15 cellular contexts compared by ENCODE assay signal in genomic region chr7:95917622-95918021, GRCh38.
DNase-seq lines count a peak whose midpoint lies in the region; ATAC-seq and TF ChIP-seq lines count a peak whose summit lies in the region.
"Had no signal": no experiment of that assay in that cellular context is flagged by ENCODE, and none has a peak within 500 bp of the region (broad histone marks: within the 10 kb centered on the region; RNA-seq: fewer than 3 reads in every experiment).

No MANE protein-coding gene starts in this region.

- H3K27me3 Mint-ChIP-seq in Calu3 (ENCODE audit: unreplicated experiment): peaks cover 15% of the 10 kb centered on the region
- peaks cover 2% of the 10 kb centered on the region for H3K27me3 Mint-ChIP-seq in glutamatergic neuron (ENCODE audit: unreplicated experiment)
- H3K27me3 Mint-ChIP-seq in nephron progenitor cell (ENCODE audit: low read depth, poor library complexity): peaks cover 27% of the 10 kb centered on the region

- H3K4me3 Mint-ChIP-seq in Calu3 (ENCODE audit: low read depth, unreplicated experiment) (peak overlapping the region; percentile 28), glutamatergic neuron (ENCODE audit: unreplicated experiment) (no peak overlapping the region), nephron progenitor cell (no peak overlapping the region)
- H3K4me3 Mint-ChIP-seq: CD14-positive monocyte, H9, IgD-negative memory B cell had no signal

- ATAC-seq in HG03039 (IDR thresholded peaks at IDR 0.05; ENCODE audit: unreplicated experiment) (no peak), GM18502 (IDR thresholded peaks at IDR 0.05; ENCODE audit: poor library complexity, unreplicated experiment) (no peak), HG03432 (IDR thresholded peaks at IDR 0.05; ENCODE audit: unreplicated experiment) (no peak)

- BruUV-seq in Calu3 (replicated peaks; lab: Mats Ljungman, UMichigan): no TSS peak

- no peaks in the 10 kb centered on the region for H3K9me3 Mint-ChIP-seq in Calu3 (ENCODE audit: low read depth, unreplicated experiment)
- H3K9me3 Mint-ChIP-seq in glutamatergic neuron (ENCODE audit: unreplicated experiment): no peaks in the 10 kb centered on the region
- H3K9me3 Mint-ChIP-seq in nephron progenitor cell: no peaks in the 10 kb centered on the region
- H3K9me3 Mint-ChIP-seq: CD14-positive monocyte, H9, IgD-negative memory B cell had no signal

- H3K27ac Mint-ChIP-seq in Calu3 (ENCODE audit: unreplicated experiment): no peak overlapping the region
- H3K27ac Mint-ChIP-seq in glutamatergic neuron (ENCODE audit: unreplicated experiment): no peak overlapping the region
- no peak overlapping the region for H3K27ac Mint-ChIP-seq in nephron progenitor cell
- H3K27ac Mint-ChIP-seq: CD14-positive monocyte, IgD-negative memory B cell had no signal

- intact Hi-C loops in Calu3 (cut with micrococcal nuclease; ENCODE audit: unreplicated experiment): loop anchor here (2.0 to 5.0 kb wide), 2 partner anchors 150 to 1109 kb away; no protein-coding TSS in a partner anchor

- DNase-seq in Calu3 (no peak), NCI-H69 (lab: John Stamatoyannopoulos, UW) (peak; percentile 71), glutamatergic neuron (peak; percentile 22), nephron progenitor cell (peak; percentile 9), AML-193 (lab: John Stamatoyannopoulos, UW) (no peak)
- DNase-seq: H9, MV-4-11, NCI-H1436 treated with DMSO at 0.1 percent for 48 hours, NCI-H345, SHP77 treated with DMSO at 0.1 percent for 48 hours had no signal

- peaks cover 7% of the 10 kb centered on the region for H3K4me1 Mint-ChIP-seq in Calu3 (ENCODE audit: low read depth, unreplicated experiment)
- no peaks in the 10 kb centered on the region for H3K4me1 Mint-ChIP-seq in glutamatergic neuron (ENCODE audit: low read depth, unreplicated experiment)
- H3K4me1 Mint-ChIP-seq in nephron progenitor cell: peaks cover 29% of the 10 kb centered on the region

- CTCF ChIA-PET in Calu3 (lab: Charles Lee): interaction anchor here (0.7 kb wide), 1 partner anchor 1110 kb away, joined by 4 read pairs; no protein-coding TSS in a partner anchor

- H3K36me3 Mint-ChIP-seq in Calu3 (ENCODE audit: insufficient read depth, unreplicated experiment) (no peaks in the 10 kb centered on the region), glutamatergic neuron (ENCODE audit: unreplicated experiment) (no peaks in the 10 kb centered on the region), nephron progenitor cell (ENCODE audit: low read depth) (no peaks in the 10 kb centered on the region)
- H3K36me3 Mint-ChIP-seq: CD14-positive monocyte, IgD-negative memory B cell had no signal

- TF ChIP-seq CTCF in Calu3 (IDR thresholded peaks at IDR 0.05; ENCODE audit: unreplicated experiment): no peak
- no peak for TF ChIP-seq CTCF in glutamatergic neuron (IDR thresholded peaks at IDR 0.05; ENCODE audit: partially characterized antibody, unreplicated experiment)
- TF ChIP-seq CTCF in nephron progenitor cell (IDR thresholded peaks at IDR 0.05): no peak

Comparison
In these comparisons a context has a peak if more than half of its experiments do, and no peak if none do; other contexts are left out.
1. DNase-seq: peak in NCI-H69 (single experiment), glutamatergic neuron (single experiment) and nephron progenitor cell (single experiment); none in Calu3 (single experiment) and AML-193 (0 of 2).